27 cellular contexts compared by ENCODE assay signal in genomic region chr7:44256459-44256858, GRCh38. TPM values are rescaled to one million over a fixed set of nuclear protein-coding genes. Genes with fewer than 3 reads are reported as not detected.
DNase-seq lines count a peak whose midpoint lies in the region; ATAC-seq, FAIRE-seq and TF ChIP-seq lines count a peak whose summit lies in the region.
"Had no signal": no experiment of that assay in that cellular context is flagged by ENCODE, and none has a peak within 500 bp of the region (broad histone marks: within the 10 kb centered on the region; RNA-seq: fewer than 3 reads in every experiment).

No MANE protein-coding gene starts in this region.

- in situ Hi-C loops in K562 (cut with MboI) = no loop called here

- POLR2A ChIA-PET in K562 (lab: Yijun Ruan, JAX) = no interaction called here

- H3K9ac ChIP-seq in K562 (ENCODE audit: insufficient read depth in 1 of 2, low read depth in 2 of 2, low read length in 2 of 2) (no peak overlapping the region), mesenchymal stem cell (ENCODE audit: low read length) (no peak overlapping the region), H9 (ENCODE audit: extremely low read depth, insufficient read length, low read length) (no peak overlapping the region)
- H3K9ac ChIP-seq: KMS-11 had no signal

- H3K9me3 ChIP-seq in K562 (replicated peaks; ENCODE audit: control insufficient read depth, insufficient read depth, low read depth, low read length) (no peaks in the 10 kb centered on the region), mesenchymal stem cell (ENCODE audit: control insufficient read depth, low read length) (no peaks in the 10 kb centered on the region), H9 (ENCODE audit: control insufficient read depth, low read depth, low read length) (no peaks in the 10 kb centered on the region)

- no peak overlapping the region for H2BK5ac ChIP-seq in mesenchymal stem cell (ENCODE audit: low read depth, low read length, poor library complexity, severe bottlenecking)
- no peak overlapping the region for H2BK5ac ChIP-seq in H9 (ENCODE audit: insufficient read length, low read length)

- no peak for ATAC-seq in K562
- ATAC-seq in omental fat pad (ENCODE audit: low FRiP score) = no peak
- ATAC-seq: stimulated activated naive CD8-positive, alpha-beta T cell treated with anti-CD3 and anti-CD28 coated beads, Interleukin-15, amount 100 ng/mL, for 72 hours had no signal

- no peak for TF ChIP-seq EP300 in K562 (IDR thresholded peaks at IDR 0.05; ENCODE audit: low read length)

- no peak overlapping the region for H3K4ac ChIP-seq in mesenchymal stem cell (ENCODE audit: low read depth in 1 of 2, low read length in 2 of 2)
- no peak overlapping the region for H3K4ac ChIP-seq in H9 (ENCODE audit: low read depth, low read length)

- no peak overlapping the region for H4K8ac ChIP-seq in mesenchymal stem cell (ENCODE audit: low read length)
- no peak overlapping the region for H4K8ac ChIP-seq in H9 (replicated peaks; ENCODE audit: insufficient read length, low read depth, low read length)

- H2BK15ac ChIP-seq in mesenchymal stem cell (ENCODE audit: low read depth, poor library complexity, severe bottlenecking) (no peak overlapping the region), H9 (ENCODE audit: low read depth, low read length) (no peak overlapping the region)

- H2BK20ac ChIP-seq in H9 (ENCODE audit: low read depth, low read length, poor library complexity, severe bottlenecking) = no peak overlapping the region

- peaks cover 4 to 8% of the 10 kb centered on the region in 2 experiments; a peak in 4 of 5 replicates for H3K9me3 Mint-ChIP-seq in H9
- H3K9me3 Mint-ChIP-seq: immature natural killer cell had no signal

- H2AK5ac ChIP-seq in mesenchymal stem cell (ENCODE audit: low read length, severe bottlenecking) (no peak overlapping the region), H9 (ENCODE audit: insufficient read length, low read length) (no peak overlapping the region)

- intact Hi-C loops in K562 (cut with micrococcal nuclease) = no loop called here

- BruUV-seq in K562 (replicated peaks; lab: Mats Ljungman, UMichigan) = no TSS peak

- no peaks in the 10 kb centered on the region for H3K79me2 ChIP-seq in K562 (ENCODE audit: control insufficient read depth, insufficient read depth, low read length)
- H3K79me2 ChIP-seq in H9 (ENCODE audit: insufficient read depth, low read length) = no peaks in the 10 kb centered on the region
- H3K79me2 ChIP-seq: hepatocyte had no signal

- H3K23ac ChIP-seq in mesenchymal stem cell (ENCODE audit: low read length in 2 of 2) = no peak overlapping the region
- no peak overlapping the region for H3K23ac ChIP-seq in H9 (ENCODE audit: insufficient read length, low read depth, low read length)

- H3K36me3 ChIP-seq in K562 (ENCODE audit: control insufficient read depth, insufficient read depth, low read length) (no peaks in the 10 kb centered on the region), mesenchymal stem cell (ENCODE audit: control insufficient read depth in 1 of 2, insufficient read depth in 2 of 2, low read depth in 1 of 2, low read length in 2 of 2) (no peaks in the 10 kb centered on the region)

- no peaks in the 10 kb centered on the region for H3K9me1 ChIP-seq in K562 (ENCODE audit: control insufficient read depth, insufficient read depth, low read length)

- CTCF ChIA-PET in K562 (lab: Yijun Ruan, JAX; ENCODE audit: low intra/inter-chr PET ratio) = no interaction called here

- H3K27ac ChIP-seq in C4-2B = peak overlapping the region; percentile 1; the same call in 1 of the 2 replicates
- H3K27ac ChIP-seq in K562 (ENCODE audit: extremely low read depth, low read depth, low read length) = no peak overlapping the region
- H3K27ac ChIP-seq in mesenchymal stem cell (ENCODE audit: low read length, poor library complexity, severe bottlenecking) = no peak overlapping the region
- H3K27ac ChIP-seq in H9 (ENCODE audit: insufficient read length, low read depth, low read length) = no peak overlapping the region
- H3K27ac ChIP-seq: hepatocyte, KMS-11 had no signal

- H3K79me1 ChIP-seq in mesenchymal stem cell (replicated peaks; ENCODE audit: low read length, poor library complexity, severe bottlenecking) (no peaks in the 10 kb centered on the region), H9 (ENCODE audit: insufficient read depth, low read depth, low read length, poor library complexity, severe bottlenecking) (no peaks in the 10 kb centered on the region)

- no peak for TF ChIP-seq RAD21 in K562 (CRISPR knock-in tag; conservative IDR thresholded peaks at IDR 0.05 in 1 of 2, IDR thresholded peaks at IDR 0.05 in 1 of 2)

- H2BK120ac ChIP-seq in mesenchymal stem cell (ENCODE audit: low read depth, low read length) (no peak overlapping the region), H9 (ENCODE audit: low read depth, low read length, poor library complexity, severe bottlenecking) (no peak overlapping the region)

- no peak for TF ChIP-seq POLR2A in GM12892 (IDR thresholded peaks at IDR 0.05; ENCODE audit: low read depth, low read length)
- no peak for TF ChIP-seq POLR2A in K562 (conservative IDR thresholded peaks at IDR 0.05)

- no peak overlapping the region for H3K27ac Mint-ChIP-seq in H9

- H2BK12ac ChIP-seq in mesenchymal stem cell (ENCODE audit: low read length in 2 of 2) = peak overlapping the region in 1 of 2 experiments; percentile 12
- no peak overlapping the region for H2BK12ac ChIP-seq in H9 (ENCODE audit: insufficient read length, low read depth, low read length)

- TF ChIP-seq CTCF in C4-2B (conservative IDR thresholded peaks at IDR 0.05) (no peak), K562 (IDR thresholded peaks at IDR 0.05 in 2 of 3, conservative IDR thresholded peaks at IDR 0.05 in 1 of 3; ENCODE audit: insufficient read depth in 2 of 3, low read depth in 1 of 3, low read length in 3 of 3) (no peak), H9 (conservative IDR thresholded peaks at IDR 0.05) (no peak), omental fat pad (IDR thresholded peaks at IDR 0.05) (no peak)

- H3K4me2 ChIP-seq in K562 (ENCODE audit: insufficient read depth, low read length) (no peak overlapping the region), mesenchymal stem cell (ENCODE audit: low read length, poor library complexity, severe bottlenecking) (no peak overlapping the region), H9 (ENCODE audit: insufficient read depth, insufficient read length, low read length) (no peak overlapping the region)
- H3K4me2 ChIP-seq: hepatocyte, KMS-11, smooth muscle cell had no signal

- peak overlapping the region; percentile 21 for H4K91ac ChIP-seq in mesenchymal stem cell (ENCODE audit: low read length)
- no peak overlapping the region for H4K91ac ChIP-seq in H9 (ENCODE audit: insufficient read length, low read depth, low read length)

- H3K4me1 ChIP-seq in K562 (replicated peaks in 1 of 2; ENCODE audit: control insufficient read depth in 2 of 2, insufficient read depth in 2 of 2, low read length in 2 of 2) = peaks cover 26 to 27% of the 10 kb centered on the region in 2 experiments
- peaks cover 23% of the 10 kb centered on the region for H3K4me1 ChIP-seq in mesenchymal stem cell (ENCODE audit: control insufficient read depth, insufficient read depth, low read depth, low read length)
- H3K4me1 ChIP-seq in H9 (ENCODE audit: insufficient read depth, low read length) = no peaks in the 10 kb centered on the region

- H3K56ac ChIP-seq in H9 (ENCODE audit: insufficient read length, low read depth, low read length) = no peak overlapping the region

- no peak overlapping the region for H3T11ph ChIP-seq in H9 (ENCODE audit: low read length)

- H3K36me3 Mint-ChIP-seq in H9 (ENCODE audit: insufficient read depth in 1 of 3, low read depth in 3 of 3) = no peaks in the 10 kb centered on the region
- H3K36me3 Mint-ChIP-seq: immature natural killer cell had no signal

- H3K27me3 Mint-ChIP-seq in H9 (ENCODE audit: low read depth) = no peaks in the 10 kb centered on the region; the same call in 1 of the 2 replicates
- H3K27me3 Mint-ChIP-seq: stimulated activated naive CD8-positive, alpha-beta T cell treated with anti-CD3 and anti-CD28 coated beads, Interleukin-15, amount 100 ng/mL, for 72 hours had no signal

- H4K20me1 ChIP-seq in K562 (replicated peaks; ENCODE audit: control insufficient read depth, insufficient read depth, low read length) = 0 out of 2 replicates have a peak, but pooled peaks cover 2% of the 10 kb centered on the region
- H4K20me1 ChIP-seq in H9 (ENCODE audit: control insufficient read depth, insufficient read depth, insufficient read length) = no peaks in the 10 kb centered on the region

- no peak overlapping the region for H3K4me3 Mint-ChIP-seq in H9
- H3K4me3 Mint-ChIP-seq: immature natural killer cell; stimulated activated naive CD8-positive, alpha-beta T cell treated with anti-CD3 and anti-CD28 coated beads, Interleukin-15, amount 100 ng/mL, for 72 hours had no signal

- 57% methylated on average over 5 of the region's 5 CpGs for WGBS in K562 (ENCODE audit: insufficient coverage, low coverage, missing lambda C conversion rate)
- 76% methylated on average over 5 of the region's 5 CpGs for WGBS in mesenchymal stem cell
- WGBS in H9 (ENCODE audit: extremely low coverage, insufficient read length, low lambda C conversion rate) = no CpG with 5 or more reads among the region's 5 CpGs

- no peaks in the 10 kb centered on the region for H3K23me2 ChIP-seq in H9 (ENCODE audit: insufficient read length, low read depth, low read length, poor library complexity, severe bottlenecking)

- H4K5ac ChIP-seq in H9 (ENCODE audit: insufficient read length, low read depth, low read length) = no peak overlapping the region

- H2AFZ ChIP-seq in K562 (ENCODE audit: low read depth, low read length) (no peak overlapping the region), mesenchymal stem cell (ENCODE audit: low read depth, low read length) (no peak overlapping the region), H9 (ENCODE audit: low read length) (no peak overlapping the region)
- H2AFZ ChIP-seq: hepatocyte had no signal

- no peaks in the 10 kb centered on the region for H3K4me1 Mint-ChIP-seq in H9

- H3K18ac ChIP-seq in mesenchymal stem cell (ENCODE audit: low read depth in 1 of 2, low read length in 2 of 2) (no peak overlapping the region), H9 (ENCODE audit: insufficient read length, low read depth, low read length) (no peak overlapping the region)

- DNase-seq in GM12892 (ENCODE audit: insufficient read length) (no peak), K562 (ENCODE audit: extremely low read depth in 1 of 4, low spot score in 3 of 4) (no peak), mesenchymal stem cell (no peak), DMS79 (lab: John Stamatoyannopoulos, UW) (no peak), NCI-H748 treated with DMSO at 0.1 percent for 48 hours (lab: John Stamatoyannopoulos, UW) (no peak), H9 (no peak), omental fat pad (ENCODE audit: low spot score) (no peak)
- DNase-seq: activated CD8-positive, alpha-beta memory T cell treated with anti-CD3 and anti-CD28 coated beads, Interleukin-2, amount 50 U/mL, for 48 hours; activated gamma-delta T cell; aorta; cerebellar nuclear complex; DMS53; effector CD4-positive, alpha-beta T cell; erythroblast; foreskin fibroblast; GF-D8; immature natural killer cell; NCI-H146; NCI-H774; SHP77; stimulated activated naive CD8-positive, alpha-beta T cell treated with anti-CD3 and anti-CD28 coated beads, Interleukin-15, amount 100 ng/mL, for 72 hours; SW 1271; trophoblast cell had no signal

- peak; percentile 67 for FAIRE-seq in GM12892 (lab: Jason Lieb, UNC)
- no peak for FAIRE-seq in K562 (lab: Jason Lieb, UNC)

- H3K27me3 ChIP-seq in K562 (ENCODE audit: control insufficient read depth in 2 of 2, insufficient read depth in 2 of 2, low read length in 2 of 2) = peaks cover 2 to 7% of the 10 kb centered on the region in 2 experiments; a peak in 4 of 5 replicates
- H3K27me3 ChIP-seq in mesenchymal stem cell (ENCODE audit: control insufficient read depth in 1 of 2, insufficient read depth in 1 of 2, low read length in 2 of 2) = no peaks in the 10 kb centered on the region
- no peaks in the 10 kb centered on the region for H3K27me3 ChIP-seq in H9 (ENCODE audit: insufficient read depth, low read length)
- H3K27me3 ChIP-seq: hepatocyte had no signal

- no peak overlapping the region for H3K4me3 ChIP-seq in K562
- no peak overlapping the region for H3K4me3 ChIP-seq in mesenchymal stem cell (ENCODE audit: insufficient read depth in 1 of 2, low read depth in 1 of 2, low read length in 2 of 2)
- H3K4me3 ChIP-seq: hepatocyte, smooth muscle cell had no signal

- H3K14ac ChIP-seq in mesenchymal stem cell (ENCODE audit: low read length in 2 of 2) (no peak overlapping the region), H9 (ENCODE audit: insufficient read depth, low read length) (no peak overlapping the region)

RNA-seq across cellular contexts. Expression of gene YKT6, which starts 55.7 kb away (rescaled TPM):
- 37.2 TPM for polyA plus RNA-seq in GM12892 (2012; ENCODE audit: missing spikeins)
- 52.9 and 122 TPM in 2 replicates for total RNA-seq in K562 (2011; cell fraction: chromatin; rRNA removed; ENCODE audit: low replicate concordance)
- total RNA-seq in K562 (2011; cell fraction: nucleolus; rRNA removed) = 80.8 and 98.2 TPM in 2 replicates
- 90.6 and 91.5 TPM in 2 replicates for total RNA-seq in K562 (2011; cell fraction: nucleoplasm; rRNA removed)
- total RNA-seq in K562 (2014; rRNA removed) (82.0 and 96.9 TPM in 2 replicates), K562 (2014; rRNA removed; fragmentation: Illumina TruSeq; extraction: Trizol) (52.0 and 57.7 TPM in 2 replicates), K562 (2015; rRNA removed; fragmentation: Illumina TruSeq; extraction: Trizol) (56.9 and 59.5 TPM in 2 replicates), K562 (2021) (73.2 and 80.6 TPM in 2 replicates), H9 (2021) (104 and 105 TPM in 2 replicates), omental fat pad (10 to 100 TPM; 48.3 to 75.8 (median 54.4) TPM)
- polyA plus RNA-seq in K562 (2011; rRNA removed) (90.6 and 96.8 TPM in 2 replicates), K562 (2014; fragmentation: Illumina TruSeq; extraction: Trizol) (73.0 and 80.6 TPM in 2 replicates), K562 (2014; fragmentation: Nextera tagmentation; extraction: Ambion mirVana) (1 to 10 TPM; 1.6 to 2.8 TPM), K562 (2014; rRNA removed) (75.1 and 96.5 TPM in 2 replicates)
- polyA plus RNA-seq in K562 (2011; cell fraction: cytosol; rRNA removed) = 88.6 and 98.5 TPM in 2 replicates
- polyA plus RNA-seq in K562 (2011; cell fraction: nucleus; rRNA removed) = 128 and 156 TPM in 2 replicates
- polyA plus RNA-seq in K562 (2012) = 75.1 and 76.7 TPM in 2 replicates
- polyA minus RNA-seq in K562 (2011; rRNA and poly(A)+ RNA removed) = 46.0 and 54.8 TPM in 2 replicates
- 25.1 and 28.8 TPM in 2 replicates for polyA minus RNA-seq in K562 (2011; cell fraction: cytosol; rRNA and poly(A)+ RNA removed)
- 46.4 and 60.2 TPM in 2 replicates for polyA minus RNA-seq in K562 (2011; cell fraction: nucleus; rRNA and poly(A)+ RNA removed)
- 133 TPM for polyA plus RNA-seq in mesenchymal stem cell (2013, experiment 1 of 2)
- 137 TPM for polyA plus RNA-seq in mesenchymal stem cell (2013, experiment 2 of 2)
